ENCODE assay signal across 8 cellular contexts in the genomic region with DNA sequence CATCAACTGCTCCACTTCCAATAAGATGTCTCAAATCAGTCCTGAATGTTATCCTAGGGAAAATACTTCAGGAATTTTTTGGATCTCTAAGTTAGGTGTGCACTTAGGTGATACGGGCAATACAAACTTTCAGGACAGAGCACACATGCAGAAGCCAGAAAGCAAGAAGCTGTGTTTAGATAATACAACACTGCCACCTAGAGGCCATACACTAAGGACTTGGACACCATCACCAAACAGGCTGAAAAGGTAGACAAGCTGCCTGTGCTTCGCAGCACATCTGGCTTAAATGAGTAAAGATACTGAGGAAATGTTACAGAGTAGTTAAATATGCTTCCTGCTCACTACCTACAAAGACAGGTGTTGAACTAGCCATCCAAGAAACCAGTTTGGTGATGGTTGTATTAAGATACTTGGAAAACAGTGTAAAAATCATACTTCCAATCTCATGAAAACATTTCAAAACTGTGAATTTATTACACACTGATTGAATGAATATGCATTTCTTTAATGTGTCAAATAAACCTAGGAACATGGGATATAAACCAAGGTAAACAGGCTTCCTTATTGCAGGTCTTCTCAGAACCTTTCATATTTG.
DNase-seq lines count a peak whose midpoint lies in the region; ATAC-seq lines count a peak whose summit lies in the region.

No MANE protein-coding gene starts in this region.

- peak; percentile 70 for DNase-seq in CMK (ENCODE audit: low read depth)
- peak; percentile 39 for DNase-seq in NCI-H146 treated with DMSO at 0.1 percent for 48 hours (lab: John Stamatoyannopoulos, UW; ENCODE audit: unreplicated experiment)
- peak; percentile 66 for DNase-seq in SKM-1 (lab: John Stamatoyannopoulos, UW; ENCODE audit: unreplicated experiment)
- peak; percentile 87 for DNase-seq in cerebellar cortex (ENCODE audit: low spot score)
- DNase-seq in kidney tubule cell (ENCODE audit: low spot score): peak; percentile 83
- DNase-seq in stimulated activated naive CD8-positive, alpha-beta T cell treated with anti-CD3 and anti-CD28 coated beads, Interleukin-15, Interleukin-2, amounts not matched to agents 100 U/mL and 50 U/mL, for 24 hours: peak; percentile 23

- ATAC-seq in GM21528 (IDR thresholded peaks at IDR 0.05; ENCODE audit: low FRiP score, unreplicated experiment): peak; percentile 55
- peak; percentile 80 for ATAC-seq in stimulated activated naive CD8-positive, alpha-beta T cell treated with anti-CD3 and anti-CD28 coated beads, Interleukin-15, Interleukin-2, amounts not matched to agents 100 U/mL and 50 U/mL, for 24 hours
- no peak for ATAC-seq in GM19397 (IDR thresholded peaks at IDR 0.05; ENCODE audit: unreplicated experiment)

Comparison
In these comparisons a context has a peak if more than half of its experiments do, and no peak if none do; other contexts are left out.
1. DNase-seq: peak in every context shown above with its lines; median percentile 87 in cerebellar cortex; 83 in kidney tubule cell; 70 in CMK; 66 in SKM-1; 39 in NCI-H146 treated with DMSO at 0.1 percent for 48 hours; 23 in stimulated activated naive CD8-positive, alpha-beta T cell treated with anti-CD3 and anti-CD28 coated beads, Interleukin-15, Interleukin-2, amounts not matched to agents 100 U/mL and 50 U/mL, for 24 hours.